17 cellular contexts compared by ENCODE assay signal in genomic region chr3:132401255-132401654, GRCh38. TPM values are rescaled to one million over a fixed set of nuclear protein-coding genes. Genes with fewer than 3 reads are reported as not detected.
DNase-seq lines count a peak whose midpoint lies in the region; ATAC-seq and TF ChIP-seq lines count a peak whose summit lies in the region.
"Had no signal": no experiment of that assay in that cellular context is flagged by ENCODE, and none has a peak within 500 bp of the region (broad histone marks: within the 10 kb centered on the region; RNA-seq: fewer than 3 reads in every experiment).

No MANE protein-coding gene starts in this region.

- TF ChIP-seq CTCF in OCI-LY3 (IDR thresholded peaks at IDR 0.05; ENCODE audit: low read depth, low read length) (no peak), neural progenitor cell (IDR thresholded peaks at IDR 0.05) (no peak)

- no peaks in the 10 kb centered on the region for H3K27me3 Mint-ChIP-seq in stimulated activated memory B cell treated with anti-CD40 and anti-IgM and Interleukin-4, amounts not matched to agents 10 μg/mL and 1 μg/mL and 100 μg/mL, for 72 hours
- peaks cover 2% of the 10 kb centered on the region for H3K27me3 Mint-ChIP-seq in neural progenitor cell (ENCODE audit: insufficient read depth, low read depth)
- H3K27me3 Mint-ChIP-seq in activated T-cell treated with anti-CD3 and anti-CD28 coated beads, Interleukin-2, amount 50 U/mL, for 4 hours (ENCODE audit: low read depth), result peaks cover 5% of the 10 kb centered on the region
- H3K27me3 Mint-ChIP-seq: B cell had no signal

- peaks cover 14% of the 10 kb centered on the region for H3K4me1 Mint-ChIP-seq in stimulated activated memory B cell treated with anti-CD40 and anti-IgM and Interleukin-4, amounts not matched to agents 10 μg/mL and 1 μg/mL and 100 μg/mL, for 72 hours
- H3K4me1 Mint-ChIP-seq in neural progenitor cell, result no peaks in the 10 kb centered on the region
- no peaks in the 10 kb centered on the region for H3K4me1 Mint-ChIP-seq in activated T-cell treated with anti-CD3 and anti-CD28 coated beads, Interleukin-2, amount 50 U/mL, for 4 hours (ENCODE audit: low read depth)
- H3K4me1 Mint-ChIP-seq: CD4-positive, alpha-beta memory T cell had no signal

- no peak overlapping the region for H3K4me3 Mint-ChIP-seq in stimulated activated memory B cell treated with anti-CD40 and anti-IgM and Interleukin-4, amounts not matched to agents 10 μg/mL and 1 μg/mL and 100 μg/mL, for 72 hours
- H3K4me3 Mint-ChIP-seq in neural progenitor cell, result no peak overlapping the region
- H3K4me3 Mint-ChIP-seq in activated T-cell treated with anti-CD3 and anti-CD28 coated beads, Interleukin-2, amount 50 U/mL, for 4 hours, result no peak overlapping the region
- H3K4me3 Mint-ChIP-seq: B cell; CD4-positive, alpha-beta memory T cell; HFFc6 had no signal

- H3K9ac ChIP-seq in BLaER1, result no peak overlapping the region
- H3K9ac ChIP-seq in OCI-LY3 (ENCODE audit: low read length), result no peak overlapping the region
- no peak overlapping the region for H3K9ac ChIP-seq in neural progenitor cell

- H3K79me2 ChIP-seq in OCI-LY3 (ENCODE audit: low read length), result no peaks in the 10 kb centered on the region
- H3K79me2 ChIP-seq in neural progenitor cell (ENCODE audit: low read depth), result no peaks in the 10 kb centered on the region

- no peaks in the 10 kb centered on the region for H3K36me3 Mint-ChIP-seq in stimulated activated memory B cell treated with anti-CD40 and anti-IgM and Interleukin-4, amounts not matched to agents 10 μg/mL and 1 μg/mL and 100 μg/mL, for 72 hours
- H3K36me3 Mint-ChIP-seq in neural progenitor cell, result no peaks in the 10 kb centered on the region
- H3K36me3 Mint-ChIP-seq in activated T-cell treated with anti-CD3 and anti-CD28 coated beads, Interleukin-2, amount 50 U/mL, for 4 hours (ENCODE audit: insufficient read depth), result no peaks in the 10 kb centered on the region
- H3K36me3 Mint-ChIP-seq: CD4-positive, alpha-beta memory T cell had no signal

- no peak overlapping the region for H2AFZ ChIP-seq in OCI-LY3 (ENCODE audit: low read depth, low read length)
- no peak overlapping the region for H2AFZ ChIP-seq in neural progenitor cell (replicated peaks)

- H3K27ac Mint-ChIP-seq in stimulated activated memory B cell treated with anti-CD40 and anti-IgM and Interleukin-4, amounts not matched to agents 10 μg/mL and 1 μg/mL and 100 μg/mL, for 72 hours, result no peak overlapping the region
- H3K27ac Mint-ChIP-seq in neural progenitor cell, result no peak overlapping the region
- H3K27ac Mint-ChIP-seq: B cell; CD4-positive, alpha-beta memory T cell; HFFc6 had no signal

- no peaks in the 10 kb centered on the region for H3K9me3 Mint-ChIP-seq in stimulated activated memory B cell treated with anti-CD40 and anti-IgM and Interleukin-4, amounts not matched to agents 10 μg/mL and 1 μg/mL and 100 μg/mL, for 72 hours
- H3K9me3 Mint-ChIP-seq in neural progenitor cell, result no peaks in the 10 kb centered on the region
- H3K9me3 Mint-ChIP-seq in activated T-cell treated with anti-CD3 and anti-CD28 coated beads, Interleukin-2, amount 50 U/mL, for 4 hours, result no peaks in the 10 kb centered on the region
- H3K9me3 Mint-ChIP-seq: CD4-positive, alpha-beta memory T cell had no signal

- H3K4me1 ChIP-seq in BLaER1 (peaks cover 8% of the 10 kb centered on the region), OCI-LY3 (ENCODE audit: low read length) (peaks cover 30% of the 10 kb centered on the region), neural progenitor cell (no peaks in the 10 kb centered on the region)
- H3K4me1 ChIP-seq: HAP-1 had no signal

- H3K36me3 ChIP-seq in BLaER1 (no peaks in the 10 kb centered on the region), OCI-LY3 (replicated peaks; ENCODE audit: low read depth, low read length) (no peaks in the 10 kb centered on the region), neural progenitor cell (no peaks in the 10 kb centered on the region)
- H3K36me3 ChIP-seq: HAP-1 had no signal

- H3K27me3 ChIP-seq in BLaER1 (no peaks in the 10 kb centered on the region), OCI-LY3 (ENCODE audit: low read depth, low read length) (peaks cover 20% of the 10 kb centered on the region; the same call in 1 of the 2 replicates), neural progenitor cell (no peaks in the 10 kb centered on the region)

- H3K27ac ChIP-seq in BLaER1 (no peak overlapping the region), OCI-LY3 (ENCODE audit: low read length) (no peak overlapping the region), neural progenitor cell (no peak overlapping the region)
- H3K27ac ChIP-seq: 22Rv1 had no signal

- ATAC-seq in stimulated activated memory B cell treated with anti-CD40 and anti-IgM and Interleukin-4, amounts not matched to agents 10 μg/mL and 1 μg/mL and 100 μg/mL, for 72 hours, result peak; percentile 56
- ATAC-seq in activated T-cell treated with anti-CD3 and anti-CD28 coated beads, Interleukin-2, amount 50 U/mL, for 4 hours, result no peak
- no peak for ATAC-seq in GM18520 (IDR thresholded peaks at IDR 0.05; ENCODE audit: unreplicated experiment)

- no peak overlapping the region for H3K4me3 ChIP-seq in BLaER1
- H3K4me3 ChIP-seq in OCI-LY3 (ENCODE audit: low read length), result peak overlapping the region; percentile 36
- no peak overlapping the region for H3K4me3 ChIP-seq in neural progenitor cell
- H3K4me3 ChIP-seq: HAP-1 had no signal

- H3K9me3 ChIP-seq in BLaER1, result peaks cover 7% of the 10 kb centered on the region
- no peaks in the 10 kb centered on the region for H3K9me3 ChIP-seq in OCI-LY3 (ENCODE audit: insufficient read depth, low read length)
- no peaks in the 10 kb centered on the region for H3K9me3 ChIP-seq in neural progenitor cell (ENCODE audit: low read depth)
- H3K9me3 ChIP-seq: HAP-1 had no signal

- H3F3A ChIP-seq in neural progenitor cell (ENCODE audit: low read depth), result no peaks in the 10 kb centered on the region

- no peak for DNase-seq in neural progenitor cell (ENCODE audit: low spot score)
- DNase-seq in activated T-cell treated with anti-CD3 and anti-CD28 coated beads, Interleukin-2, amount 50 U/mL, for 4 hours, result no peak
- DNase-seq: C1 segment of cervical spinal cord; Calu3; CD4-positive, alpha-beta memory T cell; COR-L47; DMS79 treated with DMSO at 0.1 percent for 48 hours; GF-D8; GOT3; HFFc6 had no signal

- H4K20me1 ChIP-seq in BLaER1 (no peaks in the 10 kb centered on the region), OCI-LY3 (ENCODE audit: insufficient read depth, low read length) (no peaks in the 10 kb centered on the region), neural progenitor cell (ENCODE audit: low read depth) (no peaks in the 10 kb centered on the region)

- peak overlapping the region; percentile 48 for H3K4me2 ChIP-seq in BLaER1
- H3K4me2 ChIP-seq in OCI-LY3 (ENCODE audit: low read length), result peak overlapping the region; percentile 70
- H3K4me2 ChIP-seq in neural progenitor cell, result no peak overlapping the region

RNA-seq across cellular contexts. Expression of gene DNAJC13, which starts 16.0 kb away (rescaled TPM):
- total RNA-seq in neural progenitor cell (ENCODE audit: low replicate concordance), result 35.7 and 36.3 TPM in 2 replicates
- 10 to 100 TPM; 16.5 to 16.8 (median 16.8) TPM for total RNA-seq in activated T-cell treated with anti-CD3 and anti-CD28 coated beads, Interleukin-2, amount 50 U/mL, for 4 hours
